Comparison of ENCODE assay signal across 8 cellular contexts in genomic region chr10:13659887-13660544, GRCh38.
DNase-seq lines count a peak whose midpoint lies in the region; ATAC-seq and TF ChIP-seq lines count a peak whose summit lies in the region.

No MANE protein-coding gene starts in this region.

- no peaks in the 10 kb centered on the region for H3K9me3 ChIP-seq in endodermal cell (ENCODE audit: control insufficient read depth, low read length)

- H3K27me3 ChIP-seq in endodermal cell (ENCODE audit: control insufficient read depth, insufficient read depth, low read length, poor library complexity, severe bottlenecking) = no peaks in the 10 kb centered on the region

- H3K27ac Mint-ChIP-seq in endodermal cell (peak overlapping the region; percentile 79), mesothelial cell of epicardium (peak overlapping the region; percentile 63)

- no peaks in the 10 kb centered on the region for H3K27me3 Mint-ChIP-seq in endodermal cell (ENCODE audit: insufficient read depth)
- H3K27me3 Mint-ChIP-seq in mesothelial cell of epicardium (ENCODE audit: low read depth) = no peaks in the 10 kb centered on the region

- H3K27ac ChIP-seq in endodermal cell (ENCODE audit: low read depth, low read length) = no peak overlapping the region

- ATAC-seq in GM18867 (IDR thresholded peaks at IDR 0.05; ENCODE audit: unreplicated experiment) (peak; percentile 56), GM21786 (IDR thresholded peaks at IDR 0.05; ENCODE audit: unreplicated experiment) (no peak)

- CTCF ChIA-PET in AG04449 (lab: Yijun Ruan, JAX) = interaction anchor here (0.7 to 3.8 kb wide), 29 partner anchors 8 to 310 kb away, joined by 3 to 79 read pairs (median 4); no protein-coding TSS in a partner anchor

- no peak for DNase-seq in AG04449 (ENCODE audit: low read depth, low spot score)
- peak; percentile 18 for DNase-seq in NCI-H524 treated with DMSO at 0.1 percent for 48 hours (lab: John Stamatoyannopoulos, UW)
- peak; percentile 14 to 40 (median 33) for DNase-seq in activated CD8-positive, alpha-beta memory T cell treated with anti-CD3 and anti-CD28 coated beads for 48 hours (ENCODE audit: low read depth in 2 of 3, low spot score in 2 of 3)
- DNase-seq in endodermal cell = peak; percentile 84
- DNase-seq in mesothelial cell of epicardium (ENCODE audit: low spot score in 2 of 2, unreplicated experiment in 2 of 2) = peak; percentile 49 to 73
- DNase-seq in stimulated activated CD8-positive, alpha-beta memory T cell treated with anti-CD3 and anti-CD28 coated beads, Interleukin-15, amount 100 ng/mL, for 4 hours (ENCODE audit: low read depth in 2 of 2) = peak; percentile 32 to 41

- peak overlapping the region; percentile 12 for H3K9ac ChIP-seq in endodermal cell (ENCODE audit: extremely low read depth, low read length, poor library complexity, severe bottlenecking)

- no peak overlapping the region for H3K4me3 ChIP-seq in AG04449 (ENCODE audit: low read depth, low read length)
- H3K4me3 ChIP-seq in endodermal cell (ENCODE audit: low read length) = no peak overlapping the region

- H3K4me1 Mint-ChIP-seq in endodermal cell = peaks cover 24% of the 10 kb centered on the region
- H3K4me1 Mint-ChIP-seq in mesothelial cell of epicardium = peaks cover 11% of the 10 kb centered on the region

- peak; percentile 86 for TF ChIP-seq CTCF in AG04449 (IDR thresholded peaks at IDR 0.05; ENCODE audit: insufficient read depth, low read length, missing control alignments)
- TF ChIP-seq CTCF in endodermal cell (conservative IDR thresholded peaks at IDR 0.05) = peak; percentile 98
- peak; percentile 88 for TF ChIP-seq CTCF in mesothelial cell of epicardium (IDR thresholded peaks at IDR 0.05; ENCODE audit: unreplicated experiment)

- no peaks in the 10 kb centered on the region for H3K9me3 Mint-ChIP-seq in endodermal cell
- H3K9me3 Mint-ChIP-seq in mesothelial cell of epicardium = no peaks in the 10 kb centered on the region

- peaks cover 20% of the 10 kb centered on the region for H3K36me3 Mint-ChIP-seq in endodermal cell (ENCODE audit: low read depth)
- peaks cover 31% of the 10 kb centered on the region for H3K36me3 Mint-ChIP-seq in mesothelial cell of epicardium

- peaks cover 9% of the 10 kb centered on the region for H3K4me1 ChIP-seq in endodermal cell (ENCODE audit: control insufficient read depth, insufficient read depth, low read length)

- H3K4me3 Mint-ChIP-seq in endodermal cell = no peak overlapping the region
- no peak overlapping the region for H3K4me3 Mint-ChIP-seq in mesothelial cell of epicardium

- peaks cover 11% of the 10 kb centered on the region for H3K36me3 ChIP-seq in endodermal cell (ENCODE audit: control insufficient read depth, insufficient read depth, low read length)

- POLR2A ChIA-PET in AG04449 (lab: Yijun Ruan, JAX) = no interaction called here

- 29 to 46% methylated on average over 12 to 19 of the region's 19 CpGs for WGBS in endodermal cell (ENCODE audit: insufficient coverage in 1 of 2, insufficient read length in 1 of 2), 2 experiments
